In the genomic region with DNA sequence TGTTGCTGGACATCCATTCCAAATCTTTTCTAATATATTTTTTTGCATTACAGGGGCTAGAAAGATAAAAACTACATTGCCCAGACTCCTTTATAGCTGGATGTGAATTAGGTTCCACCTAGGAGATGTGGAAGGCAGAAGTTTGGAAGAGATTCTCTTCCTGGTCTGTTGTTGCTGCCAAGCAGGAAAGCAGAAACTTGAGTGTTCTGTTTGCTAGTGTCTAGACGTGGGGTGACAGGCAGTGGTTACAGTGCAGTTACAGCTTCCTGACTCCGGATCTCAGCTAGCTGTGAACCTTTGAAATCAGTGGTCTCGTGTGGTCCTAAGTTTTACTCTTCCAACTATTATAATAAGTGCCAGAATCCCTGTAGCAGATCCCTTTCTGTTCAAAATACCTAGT, we compare ENCODE assay signal across 25 cellular contexts. TPM values are rescaled to one million over a fixed set of nuclear protein-coding genes. Genes with fewer than 3 reads are reported as not detected.
DNase-seq lines count a peak whose midpoint lies in the region; ATAC-seq, FAIRE-seq and TF ChIP-seq lines count a peak whose summit lies in the region.
"Had no signal": no experiment of that assay in that cellular context is flagged by ENCODE, and none has a peak within 500 bp of the region (broad histone marks: within the 10 kb centered on the region; RNA-seq: fewer than 3 reads in every experiment).

No MANE protein-coding gene starts in this region.

- 62% methylated on average over 3 of the region's 3 CpGs for WGBS in A549 (ENCODE audit: missing lambda C conversion rate)
- 49 to 55% methylated on average over 3 of the region's 3 CpGs for WGBS in GM23248 (ENCODE audit: low coverage in 1 of 2, low lambda C conversion rate in 2 of 2, missing lambda C conversion rate in 2 of 2), 2 experiments
- WGBS in neuronal stem cell (ENCODE audit: extremely low coverage in 2 of 2, insufficient read length in 2 of 2, insufficient replicate concordance in 1 of 2), 2 donors = no CpG with 5 or more reads among the region's 3 CpGs

- no peak overlapping the region for H3K14ac ChIP-seq in neuronal stem cell (ENCODE audit: low read length)

- no peak overlapping the region for H3K4me3 Mint-ChIP-seq in T-helper 17 cell
- H3K4me3 Mint-ChIP-seq: CD8-positive, alpha-beta T cell had no signal

- in situ Hi-C loops in GM23248 (cut with MboI) = loop anchor here (10.0 kb wide), 1 partner anchor 313 kb away; no protein-coding TSS in a partner anchor

- H3K36me3 Mint-ChIP-seq in T-helper 17 cell (ENCODE audit: low read depth) = no peaks in the 10 kb centered on the region
- H3K36me3 Mint-ChIP-seq: CD8-positive, alpha-beta T cell had no signal

- no peak overlapping the region for H3K23ac ChIP-seq in neuronal stem cell (ENCODE audit: low read depth, low read length, poor library complexity)

- H2AK5ac ChIP-seq in neuronal stem cell (ENCODE audit: low read depth, low read length) = no peak overlapping the region

- H3K4me1 Mint-ChIP-seq in T-helper 17 cell = peaks cover 8% of the 10 kb centered on the region

- no peaks in the 10 kb centered on the region for H4K20me1 ChIP-seq in GM23248 (ENCODE audit: insufficient read depth)

- H4K91ac ChIP-seq in neuronal stem cell (ENCODE audit: low read depth, low read length, poor library complexity) = no peak overlapping the region

- H3K27me3 Mint-ChIP-seq in T-helper 17 cell = peaks cover 37% of the 10 kb centered on the region

- no peak overlapping the region for H3K4me3 ChIP-seq in A549
- no peak overlapping the region for H3K4me3 ChIP-seq in GM23248
- no peak overlapping the region for H3K4me3 ChIP-seq in neuronal stem cell (ENCODE audit: low read length in 2 of 2)
- H3K4me3 ChIP-seq in uterus = no peak overlapping the region
- H3K4me3 ChIP-seq: GM12878 had no signal

- no peak for TF ChIP-seq CTCF in A549 (IDR thresholded peaks at IDR 0.05)
- TF ChIP-seq CTCF in uterus (IDR thresholded peaks at IDR 0.05) = no peak

- peak; percentile 41 to 59; a peak in 3 of 6 replicates for ATAC-seq in A549
- no peak for ATAC-seq in T-helper 17 cell
- ATAC-seq in HG03565 (IDR thresholded peaks at IDR 0.05; ENCODE audit: unreplicated experiment) = no peak
- ATAC-seq: CD8-positive, alpha-beta T cell; GM12878; HCT116; Panc1 had no signal

- H4K8ac ChIP-seq in neuronal stem cell (ENCODE audit: low read depth, low read length) = no peak overlapping the region

- POLR2A ChIA-PET in A549 (lab: Yijun Ruan, JAX) = no interaction called here

- H2BK5ac ChIP-seq in neuronal stem cell (ENCODE audit: low read length) = no peak overlapping the region

- H3K9me2 ChIP-seq in GM23248 (ENCODE audit: insufficient read depth) = no peaks in the 10 kb centered on the region
- H3K9me2 ChIP-seq: SK-N-SH had no signal

- CTCF ChIA-PET in A549 (lab: Yijun Ruan, JAX) = interaction anchor here (1.3 kb wide), 1 partner anchor 13 kb away, joined by 3 read pairs; no protein-coding TSS in a partner anchor

- H3K36me3 ChIP-seq in GM23248 (ENCODE audit: low read depth) = no peaks in the 10 kb centered on the region
- H3K36me3 ChIP-seq in neuronal stem cell (replicated peaks in 1 of 2; ENCODE audit: control insufficient read depth in 2 of 2, insufficient read depth in 2 of 2, low read length in 2 of 2) = no peaks in the 10 kb centered on the region
- H3K36me3 ChIP-seq in uterus = no peaks in the 10 kb centered on the region

- H3K18ac ChIP-seq in neuronal stem cell (ENCODE audit: low read length) = no peak overlapping the region

- no peak overlapping the region for H2BK12ac ChIP-seq in neuronal stem cell (ENCODE audit: low read length)

- H2BK15ac ChIP-seq in neuronal stem cell (ENCODE audit: low read length) = no peak overlapping the region

- H3K79me2 ChIP-seq in GM23248 (ENCODE audit: insufficient read depth) = no peaks in the 10 kb centered on the region

- H2AFZ ChIP-seq in GM23248 (0 out of 2 replicates have a peak overlapping the region, but pooled peaks have one; percentile 43), neuronal stem cell (ENCODE audit: low read length) (peak overlapping the region; percentile 18)

- no peak for TF ChIP-seq RAD21 in A549 (conservative IDR thresholded peaks at IDR 0.05 in 1 of 2, IDR thresholded peaks at IDR 0.05 in 1 of 2)

- H3K27ac Mint-ChIP-seq in T-helper 17 cell = peak overlapping the region; percentile 79
- H3K27ac Mint-ChIP-seq: CD8-positive, alpha-beta T cell had no signal

- H3K4me1 ChIP-seq in A549 (no peaks in the 10 kb centered on the region), GM23248 (ENCODE audit: insufficient read depth) (peaks cover 4% of the 10 kb centered on the region; the same call in 1 of the 2 replicates), neuronal stem cell (ENCODE audit: control insufficient read depth in 2 of 2, insufficient read depth in 1 of 2, low read depth in 1 of 2, low read length in 2 of 2) (no peaks in the 10 kb centered on the region), uterus (no peaks in the 10 kb centered on the region)
- H3K4me1 ChIP-seq: Caco-2 had no signal

- no peak overlapping the region for H3K9ac ChIP-seq in GM23248
- H3K9ac ChIP-seq in neuronal stem cell (ENCODE audit: low read depth, low read length, poor library complexity) = no peak overlapping the region
- H3K9ac ChIP-seq: SK-N-SH had no signal

- H3K9me3 ChIP-seq in A549 (no peaks in the 10 kb centered on the region), GM23248 (ENCODE audit: low read depth) (no peaks in the 10 kb centered on the region), T-helper 17 cell (ENCODE audit: control insufficient read depth, low read length, poor library complexity, severe bottlenecking) (no peaks in the 10 kb centered on the region), neuronal stem cell (replicated peaks in 1 of 2; ENCODE audit: control insufficient read depth in 2 of 2, insufficient read depth in 1 of 2, low read depth in 1 of 2, low read length in 2 of 2) (no peaks in the 10 kb centered on the region), uterus (no peaks in the 10 kb centered on the region)
- H3K9me3 ChIP-seq: Caco-2, SK-N-SH had no signal

- H3K27ac ChIP-seq in A549 = no peak overlapping the region
- H3K27ac ChIP-seq in GM23248 = no peak overlapping the region
- H3K27ac ChIP-seq in neuronal stem cell (replicated peaks; ENCODE audit: low read length) = no peak overlapping the region
- no peak overlapping the region for H3K27ac ChIP-seq in uterus
- H3K27ac ChIP-seq: C4-2B, RWPE1 had no signal

- H3K4me2 ChIP-seq in A549 (no peak overlapping the region), GM23248 (ENCODE audit: unreplicated experiment) (no peak overlapping the region), neuronal stem cell (ENCODE audit: insufficient read depth, low read length, poor library complexity, severe bottlenecking) (no peak overlapping the region)
- H3K4me2 ChIP-seq: SK-N-SH had no signal

- intact Hi-C loops in uterus (cut with DNase I; ENCODE audit: low total_unique reads) = no loop called here

- no peaks in the 10 kb centered on the region; the same call in 1 of the 2 replicates for H3F3A ChIP-seq in GM23248 (ENCODE audit: insufficient read depth)

- H3K27me3 ChIP-seq in GM23248 (replicated peaks; ENCODE audit: insufficient read depth) (no peaks in the 10 kb centered on the region), neuronal stem cell (ENCODE audit: control insufficient read depth in 3 of 3, insufficient read depth in 3 of 3, low read depth in 1 of 3, low read length in 3 of 3) (no peaks in the 10 kb centered on the region), uterus (no peaks in the 10 kb centered on the region)

- no peak for TF ChIP-seq POLR2A in A549 (IDR thresholded peaks at IDR 0.05; ENCODE audit: low read length)
- no peak for TF ChIP-seq POLR2A in uterus (IDR thresholded peaks at IDR 0.05)

- no peak overlapping the region for H2BK120ac ChIP-seq in neuronal stem cell (ENCODE audit: low read depth, low read length)

- no peak for DNase-seq in A549 (ENCODE audit: low read depth in 1 of 2, low spot score in 1 of 2)
- no peak for DNase-seq in GM23248
- DNase-seq in T-helper 17 cell = no peak
- no peak for DNase-seq in neuronal stem cell (ENCODE audit: low spot score)
- no peak for DNase-seq in uterus
- no peak for DNase-seq in SK-N-DZ (ENCODE audit: low spot score)
- DNase-seq: AML-193; Caco-2; CD8-positive, alpha-beta T cell; EL; GDM1; NCI-H2029; NCI-H2227 treated with DMSO at 0.1 percent for 48 hours; NCI-H526 treated with DMSO at 0.1 percent for 48 hours; SHP77 treated with DMSO at 0.1 percent for 48 hours; SK-N-SH; SW 1271 had no signal

- no peak for FAIRE-seq in A549 (lab: Jason Lieb, UNC)
- FAIRE-seq: A204.1, GM12878, H1 had no signal

- no peaks in the 10 kb centered on the region for H3K79me1 ChIP-seq in neuronal stem cell (ENCODE audit: low read depth, low read length)

- no peak for TF ChIP-seq EP300 in A549 (IDR thresholded peaks at IDR 0.05)

- no peak overlapping the region for H3K4ac ChIP-seq in neuronal stem cell (ENCODE audit: low read length)

RNA-seq across cellular contexts. Expression of a gene that starts 46.2 kb away (rescaled TPM):
- polyA plus RNA-seq in A549 (2011; rRNA removed) (6.8 and 7.1 TPM in 2 replicates), A549 (2017; fragmentation: RNase III; extraction: RNeasy Plus Mini Kit Qiagen cat#74134 plus additional on column Dnase treatment) (1.4 to 2.2 TPM (median 1.7 TPM) in 3 replicates), GM23248 (2016; fragmentation: Nextera tagmentation; extraction: Ambion mirVana) (0.36 and 0.66 TPM in 2 replicates)
- polyA plus RNA-seq in A549 (2012; cell fraction: cytosol; rRNA removed) = 1.0 and 1.2 TPM in 2 replicates
- polyA plus RNA-seq in A549 (2012; cell fraction: nucleus; rRNA removed) = 3.7 and 4.7 TPM in 2 replicates
- polyA minus RNA-seq in A549 (2011; rRNA and poly(A)+ RNA removed) = 4.6 and 5.5 TPM in 2 replicates
- 0.76 and 1.0 TPM in 2 replicates for total RNA-seq in GM23248 (2014; rRNA removed; shearing (Covaris generic))
- total RNA-seq in T-helper 17 cell (under 1 TPM; 0.23 to 0.55 TPM), uterus (1 to 10 TPM in 3 of 4 donors, under 1 TPM in 1; 0.76 to 6.4 (median 3.4) TPM)
- polyA plus RNA-seq in neuronal stem cell (2013, experiment 1 of 2) = 0.03 TPM
- 0.03 TPM for polyA plus RNA-seq in neuronal stem cell (2013, experiment 2 of 2)
- not detected in 2 replicates for polyA plus RNA-seq in SK-N-DZ (2014; cell fraction: cytosol; rRNA removed)
- 0.01 TPM in 1 of 2 replicates, not detected in the other for polyA plus RNA-seq in SK-N-DZ (2014; cell fraction: nucleus; rRNA removed)
- total RNA-seq: CD8-positive, alpha-beta T cell had no signal
- polyA plus RNA-seq: SK-N-SH had no signal

RNA-seq across cellular contexts. Expression of a gene that starts 46.6 kb away (rescaled TPM):
- 6.8 and 7.4 TPM in 2 replicates for polyA plus RNA-seq in A549 (2011; rRNA removed)
- polyA plus RNA-seq in A549 (2012; cell fraction: cytosol; rRNA removed) = 0.58 and 0.63 TPM in 2 replicates
- polyA plus RNA-seq in A549 (2012; cell fraction: nucleus; rRNA removed) = 4.8 and 6.5 TPM in 2 replicates
- polyA plus RNA-seq in A549 (2017; fragmentation: RNase III; extraction: RNeasy Plus Mini Kit Qiagen cat#74134 plus additional on column Dnase treatment) = 1.5 to 2.1 TPM (median 1.8 TPM) in 3 replicates
- 6.0 and 7.0 TPM in 2 replicates for polyA minus RNA-seq in A549 (2011; rRNA and poly(A)+ RNA removed)
- 0.11 TPM in 1 of 2 replicates, not detected in the other for total RNA-seq in GM23248 (2014; rRNA removed; shearing (Covaris generic))
- polyA plus RNA-seq in GM23248 (2016; fragmentation: Nextera tagmentation; extraction: Ambion mirVana) = 0.18 and 0.70 TPM in 2 replicates
- under 1 TPM; 0.23 to 0.52 TPM for total RNA-seq in T-helper 17 cell
- polyA plus RNA-seq in neuronal stem cell (2013, experiment 1 of 2) = not detected
- polyA plus RNA-seq in neuronal stem cell (2013, experiment 2 of 2) = not detected
- total RNA-seq in uterus = 1 to 10 TPM in 2 of 4 donors, under 1 TPM in 2; 0.26 to 7.6 (median 3.5) TPM
- polyA plus RNA-seq in SK-N-DZ (2014; cell fraction: cytosol; rRNA removed) = not detected in 2 replicates
- not detected in 2 replicates for polyA plus RNA-seq in SK-N-DZ (2014; cell fraction: nucleus; rRNA removed)
- polyA plus RNA-seq: SK-N-SH had no signal

Comparison
In these comparisons a context has a peak if more than half of its experiments do, and no peak if none do; other contexts are left out.
1. ATAC-seq: peak in A549 (2 of 2); none in T-helper 17 cell (single experiment) and HG03565 (single experiment).